8 cellular contexts compared by ENCODE assay signal in the genomic region with DNA sequence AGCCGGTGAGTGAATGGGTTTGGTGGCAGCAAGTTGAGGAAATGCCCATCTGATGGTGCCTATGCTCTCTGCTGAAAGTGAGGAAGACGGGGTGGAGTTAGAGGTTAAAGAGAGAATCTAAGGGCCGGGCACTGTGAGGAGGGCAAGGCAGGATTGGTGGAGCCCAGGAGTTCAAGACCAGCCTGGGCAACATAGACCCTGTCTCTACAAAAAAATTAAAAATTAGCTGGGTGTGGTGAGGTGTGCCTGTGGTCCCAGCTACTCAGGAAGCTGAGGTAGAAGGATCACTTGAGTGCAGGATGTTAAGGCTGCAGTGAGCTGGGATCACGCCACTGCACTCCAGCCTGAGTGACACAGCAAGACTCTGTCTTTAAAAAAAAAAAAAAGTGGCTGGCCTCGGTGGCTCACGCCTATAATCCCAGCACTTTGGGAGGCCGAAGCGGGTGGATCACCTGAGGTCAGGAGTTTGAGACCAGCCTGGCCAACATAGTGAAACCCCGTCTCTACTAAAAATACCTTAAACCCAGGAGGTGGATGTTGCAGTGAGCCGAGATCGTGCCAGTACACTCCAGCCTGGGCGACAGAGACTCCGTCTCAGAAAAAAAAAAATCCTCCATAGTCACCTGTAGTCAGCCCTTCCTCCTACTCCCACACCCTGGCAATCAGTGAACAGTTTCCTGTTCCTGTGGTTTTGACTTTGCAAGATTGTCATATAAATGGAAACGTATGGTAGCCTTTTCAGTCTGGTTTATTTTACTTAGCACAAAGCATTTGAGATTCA. TPM values are rescaled to one million over a fixed set of nuclear protein-coding genes. Genes with fewer than 3 reads are reported as not detected.
A peak's percentile ranks its signal among the peaks of the same experiment; 100 is the strongest.
DNase-seq lines count a peak whose midpoint lies in the region; ATAC-seq, FAIRE-seq and TF ChIP-seq lines count a peak whose summit lies in the region.
"Not testable (repeated sequence)": the region's sequence is repeated elsewhere in the genome, so short reads cannot be mapped to it uniquely, and the experiment has no call there.

No MANE protein-coding gene starts in this region.

- H3K4me3 ChIP-seq in DOHH2 (ENCODE audit: low read length); SU-DHL-6 (ENCODE audit: insufficient read depth, low read length, poor library complexity, severe bottlenecking); epithelial cell of esophagus (ENCODE audit: low read length); small intestine (ENCODE audit: low read depth in 1 of 2, low read length in 2 of 2): not testable (repeated sequence)

- peak overlapping the region; percentile 87 for H3K27ac Mint-ChIP-seq in activated CD4-positive, alpha-beta memory T cell treated with anti-CD3 and anti-CD28 coated beads, Interleukin-2, amount 10 ng/mL, durations not matched to agents 7 days and 5 days

- H2AFZ ChIP-seq in SU-DHL-6 (ENCODE audit: low read depth, low read length, severe bottlenecking), result peak overlapping the region; percentile 44

- H3K9ac ChIP-seq in SU-DHL-6 (ENCODE audit: low read length), result peak overlapping the region; percentile 13; the same call in 1 of the 2 replicates

- not testable (repeated sequence) for H3K9me3 ChIP-seq in DOHH2 (ENCODE audit: control insufficient read depth, insufficient read depth, low read length); SU-DHL-6 (ENCODE audit: insufficient read depth, low read length); small intestine (ENCODE audit: control insufficient read depth, low read depth)

- not testable (repeated sequence) for H3K36me3 ChIP-seq in DOHH2 (ENCODE audit: control insufficient read depth, low read length); SU-DHL-6 (ENCODE audit: low read length); small intestine (ENCODE audit: control insufficient read depth in 2 of 2, insufficient read depth in 2 of 2, low read length in 2 of 2)

- H3K4me2 ChIP-seq in DOHH2 (ENCODE audit: low read length) (peak overlapping the region; percentile 28), SU-DHL-6 (ENCODE audit: low read depth, low read length, poor library complexity, severe bottlenecking) (peak overlapping the region; percentile 41)

- H3K27ac ChIP-seq in DOHH2 (ENCODE audit: low read depth, low read length); SU-DHL-6 (ENCODE audit: low read depth, low read length); small intestine (ENCODE audit: low read depth in 1 of 2, low read length in 1 of 2): not testable (repeated sequence)

- peak; percentile 45 for ATAC-seq in HG03175 (IDR thresholded peaks at IDR 0.05; ENCODE audit: unreplicated experiment)
- ATAC-seq in stimulated activated naive CD8-positive, alpha-beta T cell treated with anti-CD3 and anti-CD28 coated beads, Interleukin-15, Interleukin-2, amounts not matched to agents 100 U/mL and 50 U/mL, for 24 hours, result peak; percentile 79

- 58 to 75% (median 61%) methylated on average over 14 of the region's 14 CpGs for WGBS in small intestine, 3 donors

- not testable (repeated sequence) for H4K20me1 ChIP-seq in DOHH2 (ENCODE audit: control insufficient read depth, insufficient read depth, low read depth, low read length); SU-DHL-6 (ENCODE audit: low read depth, low read length)

- peaks cover 41% of the 10 kb centered on the region for H3K4me1 Mint-ChIP-seq in activated CD4-positive, alpha-beta memory T cell treated with anti-CD3 and anti-CD28 coated beads, Interleukin-2, amount 10 ng/mL, durations not matched to agents 7 days and 5 days

- POLR2A ChIA-PET in activated CD4-positive, alpha-beta memory T cell treated with anti-CD3 and anti-CD28 coated beads, Interleukin-2, amount 10 ng/mL, durations not matched to agents 7 days and 5 days (lab: Charles Lee), result interaction anchor here (0.7 to 1.6 kb wide), 5 partner anchors 14 to 173 kb away, joined by 3 to 19 read pairs (median 3); partner anchors contain the start of genes CENPM, NAGA and NDUFA6

- not testable (repeated sequence) for H3F3A ChIP-seq in DOHH2 (ENCODE audit: control insufficient read depth, insufficient read depth); SU-DHL-6 (ENCODE audit: insufficient read depth)

- peak overlapping the region; percentile 62 for H3K4me3 Mint-ChIP-seq in activated CD4-positive, alpha-beta memory T cell treated with anti-CD3 and anti-CD28 coated beads, Interleukin-2, amount 10 ng/mL, durations not matched to agents 7 days and 5 days

- peak; percentile 50 for DNase-seq in activated CD4-positive, alpha-beta memory T cell treated with anti-CD3 and anti-CD28 coated beads, Interleukin-2, amount 10 ng/mL, durations not matched to agents 7 days and 5 days
- DNase-seq in activated gamma-delta T cell treated with anti-CD3 and anti-CD28 coated beads, Interleukin-2, amount 50 U/mL, for 16 hours (ENCODE audit: low read depth), result peak; percentile 25
- peak; percentile 23 for DNase-seq in epithelial cell of esophagus (ENCODE audit: low read depth)
- DNase-seq in small intestine, result peak; percentile 17
- DNase-seq in stimulated activated naive CD8-positive, alpha-beta T cell treated with anti-CD3 and anti-CD28 coated beads, Interleukin-15, Interleukin-2, amounts not matched to agents 100 U/mL and 50 U/mL, for 24 hours, result peak; percentile 40

- peaks cover 14% of the 10 kb centered on the region for H3K4me1 ChIP-seq in DOHH2 (ENCODE audit: control insufficient read depth, low read length)
- H3K4me1 ChIP-seq in small intestine (ENCODE audit: control insufficient read depth in 2 of 2, insufficient read depth in 1 of 2, low read depth in 1 of 2, low read length in 1 of 2), result not testable (repeated sequence)

- H3K9me2 ChIP-seq in DOHH2 (replicated peaks; ENCODE audit: control insufficient read depth, low read length); SU-DHL-6 (replicated peaks; ENCODE audit: insufficient read depth, low read length): not testable (repeated sequence)

- not testable (repeated sequence) for H3K27me3 ChIP-seq in DOHH2 (ENCODE audit: control insufficient read depth, low read length); SU-DHL-6 (ENCODE audit: low read length); small intestine (ENCODE audit: control insufficient read depth in 2 of 2, insufficient read depth in 2 of 2, low read length in 2 of 2)

- FAIRE-seq in small intestine (lab: Jason Lieb, UNC), result not testable (repeated sequence)

- not testable (repeated sequence) for H3K9me3 Mint-ChIP-seq in activated CD4-positive, alpha-beta memory T cell treated with anti-CD3 and anti-CD28 coated beads, Interleukin-2, amount 10 ng/mL, durations not matched to agents 7 days and 5 days

- peaks cover 13% of the 10 kb centered on the region for H3K36me3 Mint-ChIP-seq in activated CD4-positive, alpha-beta memory T cell treated with anti-CD3 and anti-CD28 coated beads, Interleukin-2, amount 10 ng/mL, durations not matched to agents 7 days and 5 days (ENCODE audit: low read depth)

- TF ChIP-seq CTCF in DOHH2 (IDR thresholded peaks at IDR 0.05; ENCODE audit: low read depth, low read length, poor library complexity, severe bottlenecking); SU-DHL-6 (IDR thresholded peaks at IDR 0.05; ENCODE audit: insufficient read depth, low read length, poor library complexity, severe bottlenecking); epithelial cell of esophagus (IDR thresholded peaks at IDR 0.05; ENCODE audit: insufficient read depth, low read depth, low read length, missing control alignments): not testable (repeated sequence)

- H3K27me3 Mint-ChIP-seq in activated CD4-positive, alpha-beta memory T cell treated with anti-CD3 and anti-CD28 coated beads, Interleukin-2, amount 10 ng/mL, durations not matched to agents 7 days and 5 days, result not testable (repeated sequence)

- not testable (repeated sequence) for H3K79me2 ChIP-seq in DOHH2 (ENCODE audit: control insufficient read depth, low read length); SU-DHL-6 (ENCODE audit: insufficient read depth, low read length)

- CTCF ChIA-PET in activated CD4-positive, alpha-beta memory T cell treated with anti-CD3 and anti-CD28 coated beads, Interleukin-2, amount 10 ng/mL, durations not matched to agents 7 days and 5 days (lab: Charles Lee), result interaction anchor here (0.6 to 1.2 kb wide), 2 partner anchors 10 to 29 kb away, joined by 3 read pairs; no protein-coding TSS in a partner anchor

RNA-seq across cellular contexts. Expression of gene CYP2D6, which starts 10.2 kb away (rescaled TPM):
- total RNA-seq in activated CD4-positive, alpha-beta memory T cell treated with anti-CD3 and anti-CD28 coated beads, Interleukin-2, amount 10 ng/mL, durations not matched to agents 7 days and 5 days, result 1 to 10 TPM; 1.9 to 2.4 TPM
- polyA plus RNA-seq in small intestine, result 100 to 1,000 TPM in 1 of 3 donors, 10 to 100 TPM in 1, 1 to 10 TPM in 1; 5.8 to 172 (median 38.1) TPM

RNA-seq across cellular contexts. Expression of gene NDUFA6, which starts 29.8 kb away (rescaled TPM):
- total RNA-seq in activated CD4-positive, alpha-beta memory T cell treated with anti-CD3 and anti-CD28 coated beads, Interleukin-2, amount 10 ng/mL, durations not matched to agents 7 days and 5 days, result 10 to 100 TPM; 94.8 to 97.1 TPM
- 100 to 1,000 TPM; 128 to 258 (median 174) TPM for polyA plus RNA-seq in small intestine

RNA-seq across cellular contexts. Expression of gene SMDT1, which starts 40.9 kb away (rescaled TPM):
- total RNA-seq in activated CD4-positive, alpha-beta memory T cell treated with anti-CD3 and anti-CD28 coated beads, Interleukin-2, amount 10 ng/mL, durations not matched to agents 7 days and 5 days, result 10 to 100 TPM; 92.7 to 98.1 TPM
- 100 to 1,000 TPM; 103 to 304 (median 164) TPM for polyA plus RNA-seq in small intestine

RNA-seq across cellular contexts. Expression of gene PHETA2, which starts 46.4 kb away (rescaled TPM):
- 1 to 10 TPM; 3.6 to 4.5 TPM for total RNA-seq in activated CD4-positive, alpha-beta memory T cell treated with anti-CD3 and anti-CD28 coated beads, Interleukin-2, amount 10 ng/mL, durations not matched to agents 7 days and 5 days
- 1 to 10 TPM; 4.9 to 9.6 (median 8.9) TPM for polyA plus RNA-seq in small intestine

RNA-seq across cellular contexts. Expression of gene NAGA, which starts 49.8 kb away (rescaled TPM):
- 10 to 100 TPM; 33.7 to 35.0 TPM for total RNA-seq in activated CD4-positive, alpha-beta memory T cell treated with anti-CD3 and anti-CD28 coated beads, Interleukin-2, amount 10 ng/mL, durations not matched to agents 7 days and 5 days
- 10 to 100 TPM in 2 of 3 donors, 1 to 10 TPM in 1; 8.7 to 19.9 (median 14.3) TPM for polyA plus RNA-seq in small intestine
